In genomic region chr3:38758557-38758956, GRCh38 we compare ENCODE assay signal across 34 cellular contexts. TPM values are rescaled to one million over a fixed set of nuclear protein-coding genes. Genes with fewer than 3 reads are reported as not detected.
"Had no signal": no experiment of that assay in that cellular context is flagged by ENCODE, and none has a peak within 500 bp of the region (broad histone marks: within the 10 kb centered on the region; RNA-seq: fewer than 3 reads in every experiment).

No MANE protein-coding gene starts in this region.

- FAIRE-seq: pancreas, urothelium cell line had no signal

- H3K27ac Mint-ChIP-seq: naive thymus-derived CD4-positive, alpha-beta T cell; natural killer cell; nephron; neural progenitor cell; stimulated activated memory B cell treated with anti-CD40 and anti-IgM and Interleukin-4, amounts not matched to agents 10 μg/mL and 1 μg/mL and 100 μg/mL, for 72 hours; stimulated activated naive CD8-positive, alpha-beta T cell treated with anti-CD3 and anti-CD28 coated beads, Interleukin-15, amount 100 ng/mL, for 72 hours had no signal

- H3K9ac ChIP-seq: neural progenitor cell had no signal

- H3K27me3 ChIP-seq: pancreas, right atrium auricular region, right lobe of liver, thyroid gland, tibial nerve, upper lobe of left lung, vagina had no signal

- H3K27ac ChIP-seq: neural progenitor cell, pancreas, prostate gland, right atrium auricular region, right lobe of liver, skin epidermis, spleen, suprapubic skin, thoracic aorta, thyroid gland, tibial nerve, upper lobe of left lung, vagina had no signal

- H3K4me3 Mint-ChIP-seq: naive thymus-derived CD4-positive, alpha-beta T cell; natural killer cell; nephron; neural progenitor cell; stimulated activated memory B cell treated with anti-CD40 and anti-IgM and Interleukin-4, amounts not matched to agents 10 μg/mL and 1 μg/mL and 100 μg/mL, for 72 hours; stimulated activated naive CD8-positive, alpha-beta T cell treated with anti-CD3 and anti-CD28 coated beads, Interleukin-15, amount 100 ng/mL, for 72 hours had no signal

- H3K4me1 ChIP-seq: neural progenitor cell, pancreas, prostate gland, right atrium auricular region, right lobe of liver, spleen, suprapubic skin, thyroid gland, tibial nerve, upper lobe of left lung, vagina had no signal

- H3K4me3 ChIP-seq: neural progenitor cell, pancreas, prostate gland, right atrium auricular region, right lobe of liver, skin epidermis, smooth muscle cell, spleen, suprapubic skin, thoracic aorta, thyroid gland, tibial nerve, upper lobe of left lung, vagina had no signal

- H3K9me3 ChIP-seq: pancreas, prostate gland, right atrium auricular region, right lobe of liver, suprapubic skin, thoracic aorta, thyroid gland, tibial nerve, upper lobe of left lung, vagina had no signal

- H3K9me3 Mint-ChIP-seq: natural killer cell; nephron; neural progenitor cell; stimulated activated memory B cell treated with anti-CD40 and anti-IgM and Interleukin-4, amounts not matched to agents 10 μg/mL and 1 μg/mL and 100 μg/mL, for 72 hours; stimulated activated naive CD8-positive, alpha-beta T cell treated with anti-CD3 and anti-CD28 coated beads, Interleukin-15, amount 100 ng/mL, for 72 hours had no signal

- H3K36me3 Mint-ChIP-seq: naive thymus-derived CD4-positive, alpha-beta T cell; natural killer cell; neural progenitor cell; stimulated activated memory B cell treated with anti-CD40 and anti-IgM and Interleukin-4, amounts not matched to agents 10 μg/mL and 1 μg/mL and 100 μg/mL, for 72 hours had no signal

- H3K36me3 ChIP-seq: neural progenitor cell, pancreas, prostate gland, right atrium auricular region, right lobe of liver, spleen, suprapubic skin, thoracic aorta, thyroid gland, tibial nerve, upper lobe of left lung, vagina had no signal

- DNase-seq: naive thymus-derived CD4-positive, alpha-beta T cell; natural killer cell; occipital lobe; pancreas; retina; right lobe of liver; spleen; stimulated activated CD4-positive, alpha-beta T cell treated with anti-CD3 and anti-CD28 coated beads, Interleukin-12 subunit alpha, Interleukin-12 subunit beta, amount 100 ng/mL, for 4 hours; stimulated activated CD4-positive, alpha-beta T cell treated with anti-CD3 and anti-CD28 coated beads, Interleukin-1b, Interleukin-23, amount 100 ng/mL, for 48 hours; stimulated activated CD4-positive, alpha-beta T cell treated with anti-CD3 and anti-CD28 coated beads, Interleukin-4, amount 100 ng/mL, for 1 hour; stimulated activated CD4-positive, alpha-beta T cell treated with anti-CD3 and anti-CD28 coated beads, Interleukin-4, amount 100 ng/mL, for 4 hours; stimulated activated CD8-positive, alpha-beta memory T cell treated with anti-CD3 and anti-CD28 coated beads, Interleukin-4, amount 100 ng/mL, for 48 hours; stimulated activated naive CD4-positive, alpha-beta T cell; stimulated activated naive CD8-positive, alpha-beta T cell treated with anti-CD3 and anti-CD28 coated beads, Interleukin-15, amount 100 ng/mL, for 72 hours; stimulated activated naive CD8-positive, alpha-beta T cell treated with anti-CD3 and anti-CD28 coated beads, Interleukin-15, Interleukin-2, amounts not matched to agents 100 U/mL and 50 U/mL, for 24 hours; substantia nigra; thyroid gland; trophoblast cell; upper lobe of left lung had no signal

- H3K4me1 Mint-ChIP-seq: natural killer cell; nephron; neural progenitor cell; stimulated activated memory B cell treated with anti-CD40 and anti-IgM and Interleukin-4, amounts not matched to agents 10 μg/mL and 1 μg/mL and 100 μg/mL, for 72 hours; stimulated activated naive CD8-positive, alpha-beta T cell treated with anti-CD3 and anti-CD28 coated beads, Interleukin-15, amount 100 ng/mL, for 72 hours had no signal

RNA-seq across cellular contexts. Expression of gene SCN10A, which starts 57.5 kb away (rescaled TPM):
- total RNA-seq: naive thymus-derived CD4-positive, alpha-beta T cell; natural killer cell; occipital lobe; osteoblast; pancreas; prostate gland; right lobe of liver; smooth muscle cell; suprapubic skin; thoracic aorta; thyroid gland; tibial nerve; upper lobe of left lung; ureter; vagina had no signal
- polyA plus RNA-seq: naive thymus-derived CD4-positive, alpha-beta T cell; neural cell; pancreas; smooth muscle cell had no signal
